Comparison of ENCODE assay signal across 9 cellular contexts in genomic region chr10:84850826-84851225, GRCh38.
"Had no signal": no experiment of that assay in that cellular context is flagged by ENCODE, and none has a peak within 500 bp of the region (broad histone marks: within the 10 kb centered on the region; RNA-seq: fewer than 3 reads in every experiment).

No MANE protein-coding gene starts in this region.

- H3K36me3 ChIP-seq: HAP-1 had no signal

- H3K27ac ChIP-seq: GM23248 had no signal

- H3K9me3 Mint-ChIP-seq: H9 had no signal

- DNase-seq: GM23248, GOT3, H7, H9, HCEC 1CT, HFFc6 had no signal

- ATAC-seq: GM23338, HCT116 had no signal

- H3K4me1 ChIP-seq: HAP-1 had no signal

- H3K9me3 ChIP-seq: HAP-1 had no signal

- H3K4me3 Mint-ChIP-seq: GM23338, H9, HFFc6 had no signal

- H3K4me3 ChIP-seq: GM23248, GM23338, HAP-1 had no signal

- H3K27ac Mint-ChIP-seq: H9, HFFc6 had no signal
